16 cellular contexts compared by ENCODE assay signal in the genomic region with DNA sequence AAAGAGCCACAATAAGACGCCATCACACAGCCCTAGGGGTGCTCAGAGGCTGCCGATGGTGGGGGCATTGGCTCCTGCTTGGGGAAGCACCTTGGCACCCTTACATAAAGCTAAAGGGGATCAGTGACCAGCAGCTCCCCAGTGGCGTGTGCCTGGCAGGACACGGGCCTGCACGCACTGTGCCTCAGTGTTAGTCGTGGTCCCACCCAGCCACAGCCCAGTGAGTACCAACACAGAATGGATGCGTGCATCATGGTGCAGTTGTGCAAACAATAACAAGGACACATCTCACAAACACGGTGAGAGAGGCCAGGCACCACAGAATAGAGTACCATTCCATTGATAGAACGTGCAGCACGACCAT.
DNase-seq lines count a peak whose midpoint lies in the region; ATAC-seq and TF ChIP-seq lines count a peak whose summit lies in the region.
"Had no signal": no experiment of that assay in that cellular context is flagged by ENCODE, and none has a peak within 500 bp of the region (broad histone marks: within the 10 kb centered on the region; RNA-seq: fewer than 3 reads in every experiment).

No MANE protein-coding gene starts in this region.

- peak; percentile 19 for DNase-seq in DMS53 (lab: John Stamatoyannopoulos, UW)
- no peak for DNase-seq in DMS53 treated with DMSO at 0.1 percent for 48 hours (lab: John Stamatoyannopoulos, UW; ENCODE audit: unreplicated experiment)
- no peak for DNase-seq in Karpas-422
- DNase-seq in esophagus muscularis mucosa (ENCODE audit: extremely low spot score) = peak; percentile 77
- DNase-seq in stimulated activated naive B cell treated with anti-CD40 and anti-IgM and Interleukin-4, amounts not matched to agents 10 μg/mL and 1 μg/mL and 100 μg/mL, for 72 hours = no peak
- DNase-seq in GOT3 (lab: John Stamatoyannopoulos, UW) = no peak
- DNase-seq: C1 segment of cervical spinal cord, NCI-H1092 treated with DMSO at 0.1 percent for 48 hours, NCI-H446 treated with DMSO at 0.1 percent for 48 hours, NCI-H748 treated with DMSO at 0.1 percent for 48 hours, SHP77 had no signal

- no peak overlapping the region for H2AFZ ChIP-seq in Karpas-422 (ENCODE audit: low read length)

- H4K20me1 ChIP-seq in Karpas-422 (ENCODE audit: insufficient read depth, low read depth, low read length) = no peaks in the 10 kb centered on the region

- peaks cover 16 to 19% of the 10 kb centered on the region in 2 donors for H3K4me1 Mint-ChIP-seq in stimulated activated naive B cell treated with anti-CD40 and anti-IgM and Interleukin-4, amounts not matched to agents 10 μg/mL and 1 μg/mL and 100 μg/mL, for 72 hours

- no peak for TF ChIP-seq EP300 in esophagus muscularis mucosa (IDR thresholded peaks at IDR 0.05)
- no peak for TF ChIP-seq EP300 in gastroesophageal sphincter (IDR thresholded peaks at IDR 0.05)

- intact Hi-C loops in esophagus muscularis mucosa (cut with DNase I) = no loop called here

- H3K27me3 Mint-ChIP-seq in stimulated activated naive B cell treated with anti-CD40 and anti-IgM and Interleukin-4, amounts not matched to agents 10 μg/mL and 1 μg/mL and 100 μg/mL, for 72 hours = peaks cover 22 to 25% of the 10 kb centered on the region in 2 donors

- peaks cover 12% of the 10 kb centered on the region for H3K9me3 ChIP-seq in Karpas-422 (ENCODE audit: low read length)
- no peaks in the 10 kb centered on the region for H3K9me3 ChIP-seq in esophagus muscularis mucosa
- H3K9me3 ChIP-seq in gastroesophageal sphincter = no peaks in the 10 kb centered on the region

- H3K79me2 ChIP-seq in Karpas-422 (ENCODE audit: low read length) = no peaks in the 10 kb centered on the region

- H3K36me3 ChIP-seq in Karpas-422 (ENCODE audit: insufficient read depth, low read length) (peaks cover 4% of the 10 kb centered on the region; the same call in 1 of the 2 replicates), esophagus muscularis mucosa (peaks cover 0 to 6% (median 3%) of the 10 kb centered on the region in 4 donors), gastroesophageal sphincter (peaks cover 0 to under 1% of the 10 kb centered on the region in 2 donors)

- H3K36me3 Mint-ChIP-seq in stimulated activated naive B cell treated with anti-CD40 and anti-IgM and Interleukin-4, amounts not matched to agents 10 μg/mL and 1 μg/mL and 100 μg/mL, for 72 hours = no peaks in the 10 kb centered on the region

- H3K4me3 ChIP-seq in Karpas-422 (ENCODE audit: low read length) = no peak overlapping the region
- no peak overlapping the region for H3K4me3 ChIP-seq in esophagus muscularis mucosa
- no peak overlapping the region for H3K4me3 ChIP-seq in gastroesophageal sphincter

- ATAC-seq in stimulated activated naive B cell treated with anti-CD40 and anti-IgM and Interleukin-4, amounts not matched to agents 10 μg/mL and 1 μg/mL and 100 μg/mL, for 72 hours (replicated peaks) = peak; percentile 6 to 33
- ATAC-seq in gastroesophageal sphincter (no peak), GM18907 (IDR thresholded peaks at IDR 0.05; ENCODE audit: unreplicated experiment) (no peak)
- ATAC-seq: Panc1 had no signal

- no peak overlapping the region for H3K9ac ChIP-seq in Karpas-422 (ENCODE audit: low read length)

- H3K27me3 ChIP-seq in Karpas-422 (ENCODE audit: low read length) = no peaks in the 10 kb centered on the region; the same call in 1 of the 2 replicates
- no peaks in the 10 kb centered on the region for H3K27me3 ChIP-seq in esophagus muscularis mucosa
- no peaks in the 10 kb centered on the region for H3K27me3 ChIP-seq in gastroesophageal sphincter

- no peak for TF ChIP-seq POLR2A in esophagus muscularis mucosa (IDR thresholded peaks at IDR 0.05; ENCODE audit: low read depth)
- TF ChIP-seq POLR2A in gastroesophageal sphincter (IDR thresholded peaks at IDR 0.05) = no peak

- H3K4me3 Mint-ChIP-seq in stimulated activated naive B cell treated with anti-CD40 and anti-IgM and Interleukin-4, amounts not matched to agents 10 μg/mL and 1 μg/mL and 100 μg/mL, for 72 hours = no peak overlapping the region

- TF ChIP-seq CTCF in esophagus muscularis mucosa (IDR thresholded peaks at IDR 0.05) (no peak), gastroesophageal sphincter (IDR thresholded peaks at IDR 0.05) (no peak)

- H3K9me3 Mint-ChIP-seq in stimulated activated naive B cell treated with anti-CD40 and anti-IgM and Interleukin-4, amounts not matched to agents 10 μg/mL and 1 μg/mL and 100 μg/mL, for 72 hours = peaks cover 0 to 2% of the 10 kb centered on the region in 2 donors

- no peak overlapping the region for H3K27ac Mint-ChIP-seq in stimulated activated naive B cell treated with anti-CD40 and anti-IgM and Interleukin-4, amounts not matched to agents 10 μg/mL and 1 μg/mL and 100 μg/mL, for 72 hours

- peaks cover 67% of the 10 kb centered on the region for H3K4me1 ChIP-seq in Karpas-422 (ENCODE audit: low read length)
- peaks cover 0 to 5% (median 0%) of the 10 kb centered on the region in 4 donors for H3K4me1 ChIP-seq in esophagus muscularis mucosa
- no peaks in the 10 kb centered on the region for H3K4me1 ChIP-seq in gastroesophageal sphincter

- peak overlapping the region; percentile 80 for H3K27ac ChIP-seq in Karpas-422 (ENCODE audit: low read length)
- H3K27ac ChIP-seq in esophagus muscularis mucosa (replicated peaks in 1 of 4) = no peak overlapping the region
- no peak overlapping the region for H3K27ac ChIP-seq in gastroesophageal sphincter
- H3K27ac ChIP-seq: 22Rv1, HL-60 had no signal

- H3K4me2 ChIP-seq in Karpas-422 (ENCODE audit: low read depth, low read length, poor library complexity, severe bottlenecking) = peak overlapping the region; percentile 53

- H3K9me2 ChIP-seq in Karpas-422 (replicated peaks; ENCODE audit: insufficient read depth, low read length) = no peaks in the 10 kb centered on the region

- WGBS in esophagus muscularis mucosa = 82% methylated on average over 9 of the region's 10 CpGs
- 80 to 95% methylated on average over 8 to 10 of the region's 10 CpGs for WGBS in gastroesophageal sphincter (ENCODE audit: low coverage in 1 of 2), 2 donors

Comparison
In these comparisons a context has a peak if more than half of its experiments do, and no peak if none do; other contexts are left out.
1. DNase-seq: peak in DMS53 (single experiment) and esophagus muscularis mucosa (single experiment); none in DMS53 treated with DMSO at 0.1 percent for 48 hours (single experiment), Karpas-422 (single experiment), stimulated activated naive B cell treated with anti-CD40 and anti-IgM and Interleukin-4, amounts not matched to agents 10 μg/mL and 1 μg/mL and 100 μg/mL, for 72 hours (single experiment) and GOT3 (single experiment).
2. ATAC-seq: peak in stimulated activated naive B cell treated with anti-CD40 and anti-IgM and Interleukin-4, amounts not matched to agents 10 μg/mL and 1 μg/mL and 100 μg/mL, for 72 hours (2 of 2); none in gastroesophageal sphincter (single experiment) and GM18907 (single experiment).